Comparison of ENCODE assay signal across 8 cellular contexts in genomic region chr12:46382974-46383653, GRCh38. TPM values are rescaled to one million over a fixed set of nuclear protein-coding genes. Genes with fewer than 3 reads are reported as not detected.
DNase-seq lines count a peak whose midpoint lies in the region; ATAC-seq and TF ChIP-seq lines count a peak whose summit lies in the region.

No MANE protein-coding gene starts in this region.

- no peak for TF ChIP-seq CTCF in kidney epithelial cell (IDR thresholded peaks at IDR 0.05; ENCODE audit: insufficient read depth, low read length, poor library complexity, severe bottlenecking)

- no peaks in the 10 kb centered on the region for H3K36me3 ChIP-seq in kidney epithelial cell (ENCODE audit: control insufficient read depth, insufficient read depth, low read length)

- peak overlapping the region; percentile 71 for H3K4me3 ChIP-seq in kidney epithelial cell (ENCODE audit: low read depth, low read length)

- peak; percentile 90 to 92 for DNase-seq in AML-193 (lab: John Stamatoyannopoulos, UW)
- peak; percentile 85 for DNase-seq in NCI-H345 (lab: John Stamatoyannopoulos, UW)
- peak; percentile 95 for DNase-seq in cerebellar cortex (ENCODE audit: low spot score)
- DNase-seq in kidney epithelial cell (ENCODE audit: low read depth): no peak
- DNase-seq in stimulated activated CD4-positive, alpha-beta T cell treated with anti-CD3 and anti-CD28 coated beads, Interleukin-15, amount 100 ng/mL, for 24 hours: peak; percentile 96

- no peaks in the 10 kb centered on the region for H3K27me3 ChIP-seq in kidney epithelial cell (ENCODE audit: control insufficient read depth, insufficient read depth, low read length)

- ATAC-seq in GM19025 (IDR thresholded peaks at IDR 0.05; ENCODE audit: low read depth, unreplicated experiment) (peak; percentile 63), HG03342 (IDR thresholded peaks at IDR 0.05; ENCODE audit: unreplicated experiment) (peak; percentile 70)
- ATAC-seq in activated CD4-positive, CD25-positive, alpha-beta regulatory T cell treated with anti-CD3 and anti-CD28 coated beads, Interleukin-2, amount 50 U/mL, for 24 hours: peak; percentile 85 to 87

RNA-seq across cellular contexts. Expression of gene SLC38A2, which starts 10.5 kb away (rescaled TPM):
- total RNA-seq in kidney epithelial cell: 263 and 291 TPM in 2 replicates
